ENCODE assay signal across 20 cellular contexts in the genomic region with DNA sequence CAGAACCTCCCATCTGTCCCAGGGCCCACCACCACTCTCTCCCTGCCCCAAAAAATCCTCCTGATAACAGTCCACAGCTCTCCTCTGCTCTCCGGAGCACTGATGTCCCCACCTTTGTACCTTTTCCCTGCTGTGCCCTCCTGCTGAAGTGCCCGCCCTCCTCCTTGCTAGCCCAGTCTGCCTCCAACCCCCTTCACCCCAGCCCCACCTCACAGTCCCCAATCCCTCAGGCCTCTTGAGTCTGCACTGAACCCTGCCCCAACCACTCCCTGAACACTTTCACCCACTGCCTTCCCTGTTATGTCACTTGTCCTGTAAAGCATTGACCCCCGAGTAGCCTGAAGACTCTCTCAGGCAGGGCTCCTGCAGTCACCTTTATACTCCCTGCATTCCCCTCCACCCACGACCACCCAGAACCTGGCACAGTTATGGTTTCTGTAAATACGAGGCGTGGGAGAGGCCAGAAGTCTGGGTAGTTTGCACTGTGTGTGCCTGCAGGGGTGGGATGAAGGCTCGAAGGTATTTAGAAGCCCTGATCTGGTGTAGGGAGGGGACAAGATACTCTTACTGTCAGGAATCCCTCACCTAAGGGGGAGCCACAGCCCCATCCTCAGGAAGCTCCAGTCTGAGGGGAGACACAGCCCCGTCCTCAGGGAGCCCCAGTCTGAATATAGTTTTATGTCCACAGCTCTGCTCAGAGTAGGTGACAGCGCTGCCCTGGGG. TPM values are rescaled to one million over a fixed set of nuclear protein-coding genes. Genes with fewer than 3 reads are reported as not detected.
"Had no signal": no experiment of that assay in that cellular context is flagged by ENCODE, and none has a peak within 500 bp of the region (broad histone marks: within the 10 kb centered on the region; RNA-seq: fewer than 3 reads in every experiment).

No MANE protein-coding gene starts in this region.

- H3K4me1 ChIP-seq: ascending aorta, breast epithelium had no signal

- DNase-seq: activated CD4-positive, alpha-beta T cell treated with anti-CD3 and anti-CD28 coated beads, Interleukin-2, amount 50 U/mL, for 48 hours; activated naive CD4-positive, alpha-beta T cell treated with anti-CD3 and anti-CD28 coated beads for 36 hours; activated T-cell treated with anti-CD3 and anti-CD28 coated beads, Interleukin-2, amount 50 U/mL, for 1 hour; cerebellar nuclear complex; dermis blood vessel endothelial cell; effector memory CD4-positive, alpha-beta T cell; esophagus squamous epithelium; lower lobe of right lung; stimulated activated CD4-positive, alpha-beta T cell treated with anti-CD3 and anti-CD28 coated beads, Interleukin-12 subunit alpha, Interleukin-12 subunit beta, amount 100 ng/mL, for 4 hours; stimulated activated CD4-positive, alpha-beta T cell treated with anti-CD3 and anti-CD28 coated beads, Interleukin-1b, Interleukin-23, amount 100 ng/mL, for 48 hours; stimulated activated CD8-positive, alpha-beta memory T cell treated with anti-CD3 and anti-CD28 coated beads, Interleukin-4, amount 100 ng/mL, for 48 hours; stimulated activated naive CD4-positive, alpha-beta T cell had no signal

- H3K36me3 Mint-ChIP-seq: natural killer cell treated with Interleukin-12 subunit alpha and Interleukin-12 subunit beta and Interleukin-15 and Interleukin-18, amount 100 ng/mL, for 72 hours had no signal

- H3K9me3 Mint-ChIP-seq: activated naive CD4-positive, alpha-beta T cell treated with anti-CD3 and anti-CD28 coated beads for 36 hours; activated T-helper 17 cell treated with anti-CD3 and anti-CD28 coated beads, Interleukin-2, amount 50 U/mL, for 72 hours; natural killer cell treated with Interleukin-12 subunit alpha and Interleukin-12 subunit beta and Interleukin-15 and Interleukin-18, amount 100 ng/mL, for 72 hours; T-helper 1 cell treated with Interleukin-12 subunit alpha and Interleukin-12 subunit beta and Interleukin-4 antibody, amounts not matched to agents 30 μg/mL and 1 μg/mL, for 36 hours had no signal

- H3K9me3 ChIP-seq: ascending aorta, breast epithelium, esophagus squamous epithelium, lower lobe of right lung, neutrophil, tibial nerve had no signal

- H3K27ac ChIP-seq: ascending aorta, breast epithelium, esophagus squamous epithelium, lower lobe of right lung, neutrophil, tibial nerve had no signal

- H3K4me3 ChIP-seq: ascending aorta, breast epithelium, esophagus squamous epithelium, lower lobe of right lung, tibial nerve had no signal

- H3K36me3 ChIP-seq: ascending aorta, breast epithelium, esophagus squamous epithelium, lower lobe of right lung, neutrophil, tibial nerve had no signal

- H3K4me3 Mint-ChIP-seq: activated naive CD4-positive, alpha-beta T cell treated with anti-CD3 and anti-CD28 coated beads for 36 hours; activated T-helper 17 cell treated with anti-CD3 and anti-CD28 coated beads, Interleukin-2, amount 50 U/mL, for 72 hours; natural killer cell treated with Interleukin-12 subunit alpha and Interleukin-12 subunit beta and Interleukin-15 and Interleukin-18, amount 100 ng/mL, for 72 hours; T-helper 1 cell treated with Interleukin-12 subunit alpha and Interleukin-12 subunit beta and Interleukin-4 antibody, amounts not matched to agents 30 μg/mL and 1 μg/mL, for 36 hours had no signal

- ATAC-seq: activated T-helper 17 cell treated with anti-CD3 and anti-CD28 coated beads, Interleukin-2, amount 50 U/mL, for 72 hours; lower lobe of right lung; natural killer cell treated with Interleukin-12 subunit alpha and Interleukin-12 subunit beta and Interleukin-15 and Interleukin-18, amount 100 ng/mL, for 72 hours had no signal

- H3K27ac Mint-ChIP-seq: activated naive CD4-positive, alpha-beta T cell treated with anti-CD3 and anti-CD28 coated beads for 36 hours; activated T-helper 17 cell treated with anti-CD3 and anti-CD28 coated beads, Interleukin-2, amount 50 U/mL, for 72 hours; T-helper 1 cell treated with Interleukin-12 subunit alpha and Interleukin-12 subunit beta and Interleukin-4 antibody, amounts not matched to agents 30 μg/mL and 1 μg/mL, for 36 hours had no signal

RNA-seq across cellular contexts. Expression of a gene that starts 5.4 kb away (rescaled TPM):
- total RNA-seq: activated T-helper 17 cell treated with anti-CD3 and anti-CD28 coated beads, Interleukin-2, amount 50 U/mL, for 72 hours; ascending aorta; dermis blood vessel endothelial cell; natural killer cell treated with Interleukin-12 subunit alpha and Interleukin-12 subunit beta and Interleukin-15 and Interleukin-18, amount 100 ng/mL, for 72 hours; renal cortical epithelial cell had no signal
